Comparison of ENCODE assay signal across 27 cellular contexts in the genomic region with DNA sequence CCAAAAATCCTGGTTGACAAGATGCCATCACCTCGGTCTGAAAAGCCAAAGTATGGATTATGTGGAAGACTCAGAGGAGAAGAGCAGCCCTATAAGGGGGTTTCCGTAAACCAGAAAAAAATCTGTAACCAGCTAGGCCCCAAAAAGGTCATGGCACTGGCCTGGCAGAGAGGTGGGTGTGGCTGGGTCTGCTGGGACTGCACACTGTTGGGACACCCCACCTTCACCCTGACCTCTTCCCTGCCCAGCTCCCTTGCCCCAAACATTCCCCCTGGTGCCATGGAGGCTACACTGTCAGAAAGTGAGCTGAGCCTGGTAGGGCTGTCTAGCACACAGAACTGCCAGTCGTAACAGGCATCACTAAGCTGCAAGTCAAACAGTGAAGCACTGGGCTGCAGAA. TPM values are rescaled to one million over a fixed set of nuclear protein-coding genes. Genes with fewer than 3 reads are reported as not detected.
"Had no signal": no experiment of that assay in that cellular context is flagged by ENCODE, and none has a peak within 500 bp of the region (broad histone marks: within the 10 kb centered on the region; RNA-seq: fewer than 3 reads in every experiment).

No MANE protein-coding gene starts in this region.

- H3K4me2 ChIP-seq: neural progenitor cell had no signal

- H3K4me3 ChIP-seq: heart right ventricle, left lung, neural progenitor cell, pancreas, psoas muscle, tibial artery had no signal

- H3K27me3 ChIP-seq: heart right ventricle, left lung, neural progenitor cell, pancreas, tibial artery had no signal

- ATAC-seq: activated T-helper 17 cell treated with anti-CD3 and anti-CD28 coated beads, Interleukin-2, amount 50 U/mL, for 72 hours; heart right ventricle; left lung; naive thymus-derived CD8-positive, alpha-beta T cell; pancreas; psoas muscle; right cardiac atrium; stimulated activated naive CD8-positive, alpha-beta T cell treated with anti-CD3 and anti-CD28 coated beads, Interleukin-15, Interleukin-2, amounts not matched to agents 100 U/mL and 50 U/mL, for 24 hours; WTC11 had no signal

- H3K4me1 ChIP-seq: left lung, pancreas, psoas muscle had no signal

- H3K36me3 ChIP-seq: heart right ventricle, left lung, neural progenitor cell, pancreas, tibial artery had no signal

- H2AFZ ChIP-seq: neural progenitor cell had no signal

- H3K9me3 ChIP-seq: heart right ventricle, left lung, pancreas, psoas muscle, tibial artery had no signal

- H3K27ac ChIP-seq: heart right ventricle, left lung, neural progenitor cell, pancreas, psoas muscle, tibial artery had no signal

- FAIRE-seq: endometrium, pancreas, urothelium cell line had no signal

- H3K9ac ChIP-seq: neural progenitor cell had no signal

- DNase-seq: activated naive CD4-positive, alpha-beta T cell; activated naive CD8-positive, alpha-beta T cell treated with anti-CD3 and anti-CD28 coated beads, Interleukin-2, amount 10 ng/mL, durations not matched to agents 7 days and 5 days; activated T-cell treated with anti-CD3 and anti-CD28 coated beads, Interleukin-2, amount 50 U/mL, for 24 hours; amygdala; foreskin fibroblast; heart right ventricle; left lung; naive thymus-derived CD8-positive, alpha-beta T cell; pancreas; psoas muscle; right cardiac atrium; stimulated activated CD4-positive, alpha-beta T cell treated with anti-CD3 and anti-CD28 coated beads, Interleukin-4, amount 100 ng/mL, for 4 hours; stimulated activated naive CD8-positive, alpha-beta T cell treated with anti-CD3 and anti-CD28 coated beads, Interleukin-15, Interleukin-2, amounts not matched to agents 100 U/mL and 50 U/mL, for 24 hours; substantia nigra; T1000 had no signal

RNA-seq across cellular contexts. Expression of gene SLC47A2, which starts 6.5 kb away (rescaled TPM):
- total RNA-seq: activated naive CD8-positive, alpha-beta T cell treated with anti-CD3 and anti-CD28 coated beads, Interleukin-2, amount 10 ng/mL, durations not matched to agents 7 days and 5 days; activated T-helper 17 cell treated with anti-CD3 and anti-CD28 coated beads, Interleukin-2, amount 50 U/mL, for 72 hours; epithelial cell of proximal tubule; fibroblast of lung; kidney epithelial cell; left lung; lung microvascular endothelial cell; mesothelial cell of epicardium; naive thymus-derived CD8-positive, alpha-beta T cell; pancreas; right cardiac atrium; WTC11 had no signal
- polyA plus RNA-seq: fibroblast of lung; heart right ventricle; naive thymus-derived CD8-positive, alpha-beta T cell; pancreas; right cardiac atrium had no signal

RNA-seq across cellular contexts. Expression of gene ALDH3A1, which starts 38.3 kb away (rescaled TPM):
- total RNA-seq: activated naive CD8-positive, alpha-beta T cell treated with anti-CD3 and anti-CD28 coated beads, Interleukin-2, amount 10 ng/mL, durations not matched to agents 7 days and 5 days; activated T-helper 17 cell treated with anti-CD3 and anti-CD28 coated beads, Interleukin-2, amount 50 U/mL, for 72 hours; cerebellum; naive thymus-derived CD8-positive, alpha-beta T cell had no signal
